In the genomic region with DNA sequence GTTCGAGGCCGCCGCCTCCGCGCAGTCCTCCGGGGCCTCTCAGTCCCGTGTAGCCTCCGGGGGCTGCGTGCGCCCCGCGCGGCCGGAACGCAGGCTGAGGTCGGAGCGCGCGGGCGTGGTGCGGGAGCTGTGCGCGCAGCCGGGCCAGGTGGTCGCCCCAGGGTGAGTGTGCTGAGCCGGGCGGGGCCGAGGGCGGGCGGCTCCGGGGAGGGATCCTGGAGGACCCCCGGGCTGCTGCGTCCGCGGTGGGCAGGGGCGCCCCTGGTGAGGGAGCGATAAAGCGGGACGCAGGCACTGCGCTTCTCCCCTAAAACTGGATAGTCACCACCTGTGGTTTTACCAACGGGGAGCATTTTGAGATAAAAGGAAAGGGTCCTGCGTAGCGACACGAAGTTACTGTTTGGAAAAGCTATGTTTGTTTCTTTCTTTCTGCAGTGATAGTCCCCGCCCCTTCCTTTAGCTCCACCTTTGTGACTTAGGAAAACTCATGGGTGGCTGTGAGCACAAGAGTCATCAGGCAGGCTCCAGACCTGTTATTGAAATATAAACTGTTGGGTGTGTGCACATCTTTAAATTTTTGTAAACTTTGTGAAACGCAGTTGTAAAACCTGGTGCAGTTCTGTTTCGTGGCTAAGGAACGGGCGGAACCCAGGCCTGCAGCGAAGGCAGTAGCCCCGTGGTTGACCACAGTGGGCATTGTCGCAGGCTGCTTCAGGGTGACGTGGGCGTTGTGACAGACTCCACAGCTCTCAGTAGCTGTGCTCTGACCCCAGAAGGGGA, we compare ENCODE assay signal across 8 cellular contexts. TPM values are rescaled to one million over a fixed set of nuclear protein-coding genes. Genes with fewer than 3 reads are reported as not detected.
A peak's percentile ranks its signal among the peaks of the same experiment; 100 is the strongest.
DNase-seq lines count a peak whose midpoint lies in the region; ATAC-seq, FAIRE-seq and TF ChIP-seq lines count a peak whose summit lies in the region.

No MANE protein-coding gene starts in this region.

- TF ChIP-seq POLR2A in GM12892 (IDR thresholded peaks at IDR 0.05; ENCODE audit: low read depth, low read length): no peak

- peak; percentile 1 for ATAC-seq in HG02885 (IDR thresholded peaks at IDR 0.05; ENCODE audit: poor library complexity, unreplicated experiment)

- no peaks in the 10 kb centered on the region for H3K9me3 Mint-ChIP-seq in activated naive CD4-positive, alpha-beta T cell treated with anti-CD3 and anti-CD28 coated beads for 36 hours
- peaks cover 7% of the 10 kb centered on the region for H3K9me3 Mint-ChIP-seq in glutamatergic neuron (ENCODE audit: unreplicated experiment)

- peak overlapping the region; percentile 82 for H3K4me3 Mint-ChIP-seq in activated naive CD4-positive, alpha-beta T cell treated with anti-CD3 and anti-CD28 coated beads for 36 hours
- peak overlapping the region; percentile 90 for H3K4me3 Mint-ChIP-seq in glutamatergic neuron (ENCODE audit: unreplicated experiment)

- H3K4me1 Mint-ChIP-seq in activated naive CD4-positive, alpha-beta T cell treated with anti-CD3 and anti-CD28 coated beads for 36 hours (ENCODE audit: low read depth): peaks cover 71% of the 10 kb centered on the region
- peaks cover 10% of the 10 kb centered on the region for H3K4me1 Mint-ChIP-seq in glutamatergic neuron (ENCODE audit: low read depth, unreplicated experiment)

- peak overlapping the region; percentile 87 for H3K4me3 ChIP-seq in retinal pigment epithelial cell (ENCODE audit: low read length)

- TF ChIP-seq CTCF in glutamatergic neuron (IDR thresholded peaks at IDR 0.05; ENCODE audit: partially characterized antibody, unreplicated experiment): no peak
- no peak for TF ChIP-seq CTCF in retinal pigment epithelial cell (conservative IDR thresholded peaks at IDR 0.05; ENCODE audit: low read depth, low read length)

- H3K27ac Mint-ChIP-seq in activated naive CD4-positive, alpha-beta T cell treated with anti-CD3 and anti-CD28 coated beads for 36 hours: peak overlapping the region; percentile 76
- H3K27ac Mint-ChIP-seq in glutamatergic neuron (ENCODE audit: unreplicated experiment): peak overlapping the region; percentile 55

- CTCF ChIA-PET in activated naive CD4-positive, alpha-beta T cell treated with anti-CD3 and anti-CD28 coated beads for 36 hours (lab: Charles Lee): interaction anchor here (1.3 kb wide), 1 partner anchor 300 kb away, joined by 5 read pairs; no protein-coding TSS in a partner anchor

- no peaks in the 10 kb centered on the region for H3K27me3 Mint-ChIP-seq in activated naive CD4-positive, alpha-beta T cell treated with anti-CD3 and anti-CD28 coated beads for 36 hours (ENCODE audit: low read depth)
- H3K27me3 Mint-ChIP-seq in glutamatergic neuron (ENCODE audit: unreplicated experiment): peaks cover 3% of the 10 kb centered on the region

- intact Hi-C loops in activated naive CD4-positive, alpha-beta T cell treated with anti-CD3 and anti-CD28 coated beads for 36 hours (cut with micrococcal nuclease): loop anchor here (5.0 kb wide), 3 partner anchors 117 to 1038 kb away; partner anchors contain the start of gene KCNG2
- intact Hi-C loops in head of caudate nucleus (cut with DNase I): no loop called here

- DNase-seq in GM12892 (ENCODE audit: insufficient read length): no peak
- DNase-seq in NCI-H748 treated with DMSO at 0.1 percent for 48 hours (lab: John Stamatoyannopoulos, UW): peak; percentile 9
- peak; percentile 66 for DNase-seq in activated naive CD4-positive, alpha-beta T cell treated with anti-CD3 and anti-CD28 coated beads for 36 hours
- peak; percentile 59 for DNase-seq in glutamatergic neuron
- peak; percentile 25 for DNase-seq in retinal pigment epithelial cell (ENCODE audit: low read depth)
- no peak for DNase-seq in head of caudate nucleus
- DNase-seq in pons (ENCODE audit: low spot score): no peak

- peaks cover 35% of the 10 kb centered on the region for H3K36me3 Mint-ChIP-seq in activated naive CD4-positive, alpha-beta T cell treated with anti-CD3 and anti-CD28 coated beads for 36 hours (ENCODE audit: low read depth)
- H3K36me3 Mint-ChIP-seq in glutamatergic neuron (ENCODE audit: unreplicated experiment): peaks cover 5% of the 10 kb centered on the region

- peak; percentile 57 for FAIRE-seq in GM12892 (lab: Jason Lieb, UNC)

RNA-seq across cellular contexts. Expression of gene CTDP1, which starts 0.7 kb away (rescaled TPM):
- 6.8 TPM for polyA plus RNA-seq in GM12892 (2012; ENCODE audit: missing spikeins)
- 10 to 100 TPM; 28.0 to 29.1 TPM for total RNA-seq in activated naive CD4-positive, alpha-beta T cell treated with anti-CD3 and anti-CD28 coated beads for 36 hours
- 34.8 TPM for total RNA-seq in glutamatergic neuron (ENCODE audit: unreplicated experiment)

Comparison
In these comparisons a context has a peak if more than half of its experiments do, and no peak if none do; other contexts are left out.
1. DNase-seq: peak in NCI-H748 treated with DMSO at 0.1 percent for 48 hours (single experiment), activated naive CD4-positive, alpha-beta T cell treated with anti-CD3 and anti-CD28 coated beads for 36 hours (single experiment), glutamatergic neuron (single experiment) and retinal pigment epithelial cell (single experiment); none in GM12892 (single experiment), head of caudate nucleus (0 of 42) and pons (single experiment).